Comparison of ENCODE assay signal across 17 cellular contexts in the genomic region with DNA sequence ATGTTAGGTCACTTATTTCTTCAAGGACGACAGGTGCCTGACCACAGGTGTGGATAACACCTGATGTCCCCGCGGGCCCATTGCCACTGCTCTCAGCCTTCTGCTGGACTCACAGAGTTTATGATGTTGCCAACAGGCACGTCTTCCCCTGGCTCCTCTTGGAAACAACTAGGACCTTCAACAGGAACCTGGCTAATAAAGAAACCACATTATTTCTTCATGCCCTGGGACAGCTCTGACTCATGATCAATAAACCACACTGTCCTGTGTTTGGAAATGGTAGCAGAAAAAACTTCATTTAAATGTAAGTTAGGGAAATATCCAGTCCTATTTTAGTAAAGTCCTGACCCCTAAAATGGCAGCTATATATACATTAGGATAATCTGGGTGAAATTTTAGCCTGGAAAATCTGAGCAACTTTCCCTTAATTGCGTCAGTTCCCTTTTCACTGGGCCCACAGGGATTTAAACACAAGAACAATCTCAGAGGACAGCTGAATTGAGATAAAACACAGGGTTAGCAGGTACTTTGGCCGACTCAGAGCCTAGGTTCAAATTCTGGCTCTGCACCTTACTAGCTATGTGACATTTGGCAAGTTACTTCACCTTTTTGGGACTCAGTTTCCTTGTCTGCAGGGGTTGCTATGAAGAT.
DNase-seq lines count a peak whose midpoint lies in the region; ATAC-seq and TF ChIP-seq lines count a peak whose summit lies in the region.
"Had no signal": no experiment of that assay in that cellular context is flagged by ENCODE, and none has a peak within 500 bp of the region (broad histone marks: within the 10 kb centered on the region; RNA-seq: fewer than 3 reads in every experiment).

No MANE protein-coding gene starts in this region.

- no peaks in the 10 kb centered on the region for H3K36me3 ChIP-seq in BJ (ENCODE audit: control insufficient read depth, insufficient read depth, low read length)
- H3K36me3 ChIP-seq in MG63, result no peaks in the 10 kb centered on the region
- H3K36me3 ChIP-seq in adipocyte (ENCODE audit: control insufficient read depth, insufficient read depth, low read length, severe bottlenecking), result no peaks in the 10 kb centered on the region
- H3K36me3 ChIP-seq: heart left ventricle, Peyer's patch had no signal

- H3K4me1 Mint-ChIP-seq in activated CD4-positive, alpha-beta memory T cell treated with anti-CD3 and anti-CD28 coated beads, Interleukin-2, amount 10 ng/mL, durations not matched to agents 7 days and 5 days, result no peaks in the 10 kb centered on the region
- peaks cover 0 to 13% (median 8%) of the 10 kb centered on the region in 3 donors for H3K4me1 Mint-ChIP-seq in T-cell

- TF ChIP-seq CTCF in BJ (IDR thresholded peaks at IDR 0.05; ENCODE audit: insufficient read depth, low read depth, low read length) (no peak), coronary artery (IDR thresholded peaks at IDR 0.05) (no peak)

- peaks cover 34% of the 10 kb centered on the region for H3K4me1 ChIP-seq in adipocyte (ENCODE audit: control insufficient read depth, insufficient read depth, low read length)
- H3K4me1 ChIP-seq: Peyer's patch had no signal

- H3K27ac ChIP-seq in coronary artery, result no peak overlapping the region
- H3K27ac ChIP-seq: heart left ventricle, Peyer's patch had no signal

- no peak overlapping the region for H3K27ac Mint-ChIP-seq in activated CD4-positive, alpha-beta memory T cell treated with anti-CD3 and anti-CD28 coated beads, Interleukin-2, amount 10 ng/mL, durations not matched to agents 7 days and 5 days
- no peak overlapping the region for H3K27ac Mint-ChIP-seq in T-cell
- H3K27ac Mint-ChIP-seq: T-helper 2 cell treated with Interferon-gamma antibody and Interleukin-4, amounts not matched to agents 5 μg/mL and 100 μg/mL, for 36 hours had no signal

- H3K27me3 ChIP-seq in BJ (ENCODE audit: control insufficient read depth, insufficient read depth, low read length) (no peaks in the 10 kb centered on the region; the same call in 1 of the 2 replicates), MG63 (no peaks in the 10 kb centered on the region), adipocyte (replicated peaks; ENCODE audit: control insufficient read depth, insufficient read depth, low read length) (peaks cover 3% of the 10 kb centered on the region)
- H3K27me3 ChIP-seq: heart left ventricle, Peyer's patch had no signal

- no peak for ATAC-seq in T-cell (replicated peaks in 1 of 4)

- H3K9me3 ChIP-seq in MG63 (no peaks in the 10 kb centered on the region), adipocyte (ENCODE audit: control insufficient read depth, low read length) (no peaks in the 10 kb centered on the region)
- H3K9me3 ChIP-seq: heart left ventricle, Peyer's patch had no signal

- no peaks in the 10 kb centered on the region for H3K27me3 Mint-ChIP-seq in activated CD4-positive, alpha-beta memory T cell treated with anti-CD3 and anti-CD28 coated beads, Interleukin-2, amount 10 ng/mL, durations not matched to agents 7 days and 5 days
- peaks cover 0 to 8% of the 10 kb centered on the region in 2 donors for H3K27me3 Mint-ChIP-seq in T-cell

- peak overlapping the region; percentile 21 for H3K9ac ChIP-seq in adipocyte (ENCODE audit: low read length)

- H3K36me3 Mint-ChIP-seq in activated CD4-positive, alpha-beta memory T cell treated with anti-CD3 and anti-CD28 coated beads, Interleukin-2, amount 10 ng/mL, durations not matched to agents 7 days and 5 days (ENCODE audit: low read depth), result no peaks in the 10 kb centered on the region
- H3K36me3 Mint-ChIP-seq in T-cell, result no peaks in the 10 kb centered on the region

- H3K4me3 Mint-ChIP-seq in activated CD4-positive, alpha-beta memory T cell treated with anti-CD3 and anti-CD28 coated beads, Interleukin-2, amount 10 ng/mL, durations not matched to agents 7 days and 5 days, result no peak overlapping the region
- H3K4me3 Mint-ChIP-seq in T-cell, result no peak overlapping the region
- H3K4me3 Mint-ChIP-seq: T-helper 2 cell treated with Interferon-gamma antibody and Interleukin-4, amounts not matched to agents 5 μg/mL and 100 μg/mL, for 36 hours had no signal

- in situ Hi-C loops in G401 (cut with HindIII; ENCODE audit: low sequenced_read_pairs), result no loop called here

- H3K4me3 ChIP-seq in BJ (ENCODE audit: low read depth, low read length) (no peak overlapping the region), MG63 (no peak overlapping the region), adipocyte (ENCODE audit: low read length) (no peak overlapping the region), coronary artery (no peak overlapping the region)
- H3K4me3 ChIP-seq: heart left ventricle, Peyer's patch had no signal

- POLR2A ChIA-PET in BJ (lab: Charles Lee) (interaction anchor here (0.6 kb wide), 2 partner anchors 67 to 110 kb away, joined by 10 to 25 read pairs; no protein-coding TSS in a partner anchor), T-cell (lab: Charles Lee) (interaction anchor here in 1 of 2 donors (0.6 kb wide), 1 partner anchor 10 kb away, joined by 3 read pairs; no protein-coding TSS in a partner anchor)
- POLR2A ChIA-PET in activated CD4-positive, alpha-beta memory T cell treated with anti-CD3 and anti-CD28 coated beads, Interleukin-2, amount 10 ng/mL, durations not matched to agents 7 days and 5 days (lab: Charles Lee), result no interaction called here

- DNase-seq in BJ (ENCODE audit: low read depth), result peak; percentile 48
- peak; percentile 18 for DNase-seq in MG63
- no peak for DNase-seq in adipocyte (ENCODE audit: low read depth)
- DNase-seq in glomerular visceral epithelial cell (ENCODE audit: extremely low spot score), result peak; percentile 18
- no peak for DNase-seq in G401 (ENCODE audit: low spot score)
- DNase-seq in activated CD4-positive, alpha-beta memory T cell treated with anti-CD3 and anti-CD28 coated beads, Interleukin-2, amount 10 ng/mL, durations not matched to agents 7 days and 5 days, result no peak
- no peak for DNase-seq in T-cell
- no peak for DNase-seq in coronary artery (ENCODE audit: low spot score)
- DNase-seq: activated T-cell treated with anti-CD3 and anti-CD28 coated beads, Interleukin-2, amount 50 U/mL, for 48 hours; aorta; DMS79; effector memory CD4-positive, alpha-beta T cell; heart left ventricle; NCI-H1417; NCI-H345; Peyer's patch had no signal

- H3K9me3 Mint-ChIP-seq in activated CD4-positive, alpha-beta memory T cell treated with anti-CD3 and anti-CD28 coated beads, Interleukin-2, amount 10 ng/mL, durations not matched to agents 7 days and 5 days, result no peaks in the 10 kb centered on the region
- no peaks in the 10 kb centered on the region for H3K9me3 Mint-ChIP-seq in T-cell
- H3K9me3 Mint-ChIP-seq: T-helper 2 cell treated with Interferon-gamma antibody and Interleukin-4, amounts not matched to agents 5 μg/mL and 100 μg/mL, for 36 hours had no signal

- CTCF ChIA-PET in BJ (lab: Yijun Ruan, JAX), result interaction anchor here (0.7 to 1.8 kb wide), 6 partner anchors 16 to 447 kb away, joined by 3 to 6 read pairs (median 3); no protein-coding TSS in a partner anchor
- CTCF ChIA-PET in activated CD4-positive, alpha-beta memory T cell treated with anti-CD3 and anti-CD28 coated beads, Interleukin-2, amount 10 ng/mL, durations not matched to agents 7 days and 5 days (lab: Charles Lee), result no interaction called here
- CTCF ChIA-PET in T-cell (lab: Charles Lee), result no interaction called here

Comparison
In these comparisons a context has a peak if more than half of its experiments do, and no peak if none do; other contexts are left out.
1. DNase-seq: peak in BJ (single experiment), MG63 (single experiment) and glomerular visceral epithelial cell (single experiment); none in adipocyte (single experiment), G401 (single experiment), activated CD4-positive, alpha-beta memory T cell treated with anti-CD3 and anti-CD28 coated beads, Interleukin-2, amount 10 ng/mL, durations not matched to agents 7 days and 5 days (single experiment), T-cell (0 of 34) and coronary artery (single experiment).